4 cellular contexts compared by ENCODE assay signal in the genomic region with DNA sequence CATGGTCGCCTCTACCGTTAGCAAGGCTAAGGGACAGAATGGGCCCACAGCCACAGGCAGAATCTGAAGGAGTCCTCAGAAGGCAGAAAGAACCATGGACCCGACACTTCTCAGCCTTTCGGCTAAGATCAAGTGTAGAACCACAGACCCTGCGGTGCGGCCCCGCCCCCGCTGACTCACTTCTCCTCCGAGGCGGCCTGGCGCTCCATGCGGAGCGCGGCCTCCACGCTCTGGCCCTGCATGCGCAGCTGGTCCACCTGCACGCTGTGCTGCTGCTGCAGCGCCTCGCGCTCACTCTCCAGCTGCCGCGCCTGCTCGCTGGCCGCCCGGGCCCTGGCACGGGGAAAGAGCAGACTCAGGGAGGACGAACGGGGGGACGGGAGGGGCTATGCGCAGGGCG. TPM values are rescaled to one million over a fixed set of nuclear protein-coding genes. Genes with fewer than 3 reads are reported as not detected.
"Had no signal": no experiment of that assay in that cellular context is flagged by ENCODE, and none has a peak within 500 bp of the region (broad histone marks: within the 10 kb centered on the region; RNA-seq: fewer than 3 reads in every experiment).

No MANE protein-coding gene starts in this region.

RNA-seq across cellular contexts. Expression of gene CTAG2, which starts 9.7 kb away (rescaled TPM):
- total RNA-seq: LHCN-M2, M059J, MCF 10A, NCI-H460 had no signal

RNA-seq across cellular contexts. Expression of gene CTAG1B, which starts 24.6 kb away (rescaled TPM):
- total RNA-seq: LHCN-M2, M059J, MCF 10A, NCI-H460 had no signal

RNA-seq across cellular contexts. Expression of gene CTAG1A, which starts 58.8 kb away (rescaled TPM):
- total RNA-seq: LHCN-M2, M059J, MCF 10A, NCI-H460 had no signal
